ENCODE assay signal across 20 cellular contexts in the genomic region with DNA sequence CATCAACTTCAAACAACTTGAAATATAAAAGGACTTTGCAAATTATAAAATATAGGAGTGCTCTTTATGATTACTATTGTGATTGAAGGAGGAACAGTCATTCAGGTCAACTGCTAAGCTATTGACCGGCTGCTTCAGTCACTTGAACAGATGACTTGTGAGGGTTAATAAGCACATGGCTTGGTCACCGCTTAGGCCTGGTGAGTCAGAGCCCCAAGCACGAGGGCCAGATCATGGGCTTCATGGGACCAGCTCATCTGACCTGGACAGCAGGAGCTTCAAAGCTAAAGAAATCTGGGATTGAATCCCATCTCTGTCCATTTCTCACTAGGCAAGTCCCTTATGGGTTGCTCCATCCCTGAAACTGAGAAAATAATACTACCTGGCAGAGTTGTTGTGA.
DNase-seq lines count a peak whose midpoint lies in the region; ATAC-seq and TF ChIP-seq lines count a peak whose summit lies in the region.
"Had no signal": no experiment of that assay in that cellular context is flagged by ENCODE, and none has a peak within 500 bp of the region (broad histone marks: within the 10 kb centered on the region; RNA-seq: fewer than 3 reads in every experiment).

No MANE protein-coding gene starts in this region.

- no peak for ATAC-seq in left ventricle myocardium superior

- peak; percentile 61 for DNase-seq in EH (ENCODE audit: low read depth)
- peak; percentile 55 for DNase-seq in M059J (ENCODE audit: low read depth)
- DNase-seq in epithelial cell of proximal tubule (ENCODE audit: low read depth), result peak; percentile 47
- peak; percentile 50 for DNase-seq in renal cortical epithelial cell (ENCODE audit: low read depth)
- no peak for DNase-seq in left ventricle myocardium superior
- DNase-seq in stimulated activated CD4-positive, alpha-beta T cell treated with anti-CD3 and anti-CD28 coated beads, Interleukin-4, amount 100 ng/mL, for 1 hour, result no peak
- DNase-seq in SKM-1 (lab: John Stamatoyannopoulos, UW; ENCODE audit: unreplicated experiment), result no peak
- no peak for DNase-seq in NK-92 treated with Interleukin-12 subunit alpha and Interleukin-12 subunit beta, amount 100 ng/mL, for 24 hours (lab: John Stamatoyannopoulos, UW)
- DNase-seq: activated CD4-positive, alpha-beta memory T cell treated with anti-CD3 and anti-CD28 coated beads for 36 hours; activated naive CD4-positive, alpha-beta T cell treated with anti-CD3 and anti-CD28 coated beads for 36 hours; activated T-cell treated with anti-CD3 and anti-CD28 coated beads for 4 hours; CD4-positive, alpha-beta memory T cell; DMS79; NCI-H1105; NCI-H524 treated with DMSO at 0.1 percent for 48 hours; small intestine; stimulated activated CD4-positive, alpha-beta T cell treated with anti-CD3 and anti-CD28 coated beads, Interleukin-4, amount 100 ng/mL, for 4 hours; substantia nigra; T-helper 2 cell had no signal

- no peak for TF ChIP-seq CTCF in epithelial cell of proximal tubule (conservative IDR thresholded peaks at IDR 0.05; ENCODE audit: low read depth, low read length)

- intact Hi-C loops in left ventricle myocardium superior (cut with micrococcal nuclease), result no loop called here

- H3K4me3 ChIP-seq in epithelial cell of proximal tubule (ENCODE audit: low read depth, low read length), result no peak overlapping the region
- H3K4me3 ChIP-seq: prostate gland had no signal

Comparison
In these comparisons a context has a peak if more than half of its experiments do, and no peak if none do; other contexts are left out.
1. DNase-seq: peak in EH (single experiment), M059J (single experiment), epithelial cell of proximal tubule (single experiment) and renal cortical epithelial cell (single experiment); none in left ventricle myocardium superior (single experiment), stimulated activated CD4-positive, alpha-beta T cell treated with anti-CD3 and anti-CD28 coated beads, Interleukin-4, amount 100 ng/mL, for 1 hour (single experiment), SKM-1 (single experiment) and NK-92 treated with Interleukin-12 subunit alpha and Interleukin-12 subunit beta, amount 100 ng/mL, for 24 hours (single experiment).